31 cellular contexts compared by ENCODE assay signal in genomic region chr4:176755624-176756023, GRCh38. TPM values are rescaled to one million over a fixed set of nuclear protein-coding genes. Genes with fewer than 3 reads are reported as not detected.
"Had no signal": no experiment of that assay in that cellular context is flagged by ENCODE, and none has a peak within 500 bp of the region (broad histone marks: within the 10 kb centered on the region; RNA-seq: fewer than 3 reads in every experiment).

No MANE protein-coding gene starts in this region.

- H3K4me1 Mint-ChIP-seq: activated CD4-positive, alpha-beta T cell treated with anti-CD3 and anti-CD28 coated beads for 36 hours; activated naive CD8-positive, alpha-beta T cell treated with anti-CD3 and anti-CD28 coated beads for 36 hours; nephron progenitor cell; stimulated activated effector memory CD8-positive, alpha-beta T cell treated with anti-CD3 and anti-CD28 coated beads, Interleukin-12 subunit alpha, Interleukin-12 subunit beta, amount 100 ng/mL, for 72 hours; stimulated activated naive CD8-positive, alpha-beta T cell treated with anti-CD3 and anti-CD28 coated beads, Interleukin-15, amount 100 ng/mL, for 72 hours had no signal

- H3K4me1 ChIP-seq: ascending aorta, esophagus squamous epithelium, gastroesophageal sphincter, uterus had no signal

- ATAC-seq: activated CD4-positive, alpha-beta T cell treated with anti-CD3 and anti-CD28 coated beads for 36 hours; activated T-cell treated with anti-CD3 and anti-CD28 coated beads, Interleukin-2, amount 50 U/mL, for 72 hours; effector memory CD8-positive, alpha-beta T cell; gastroesophageal sphincter; left colon; sciatic nerve; stimulated activated effector memory CD8-positive, alpha-beta T cell treated with anti-CD3 and anti-CD28 coated beads, Interleukin-12 subunit alpha, Interleukin-12 subunit beta, amount 100 ng/mL, for 72 hours; stimulated activated naive CD8-positive, alpha-beta T cell treated with anti-CD3 and anti-CD28 coated beads, Interleukin-15, amount 100 ng/mL, for 72 hours had no signal

- H3K9me3 ChIP-seq: adrenal gland, ascending aorta, esophagus squamous epithelium, gastroesophageal sphincter, neutrophil, ovary, uterus had no signal

- H3K27ac ChIP-seq: adrenal gland, ascending aorta, coronary artery, dorsolateral prefrontal cortex, esophagus squamous epithelium, gastroesophageal sphincter, neutrophil, ovary, uterus had no signal

- H3K9me3 Mint-ChIP-seq: activated naive CD8-positive, alpha-beta T cell treated with anti-CD3 and anti-CD28 coated beads for 36 hours; activated T-cell treated with anti-CD3 and anti-CD28 coated beads, Interleukin-2, amount 50 U/mL, for 72 hours; brain; nephron progenitor cell; stimulated activated effector memory CD8-positive, alpha-beta T cell treated with anti-CD3 and anti-CD28 coated beads, Interleukin-12 subunit alpha, Interleukin-12 subunit beta, amount 100 ng/mL, for 72 hours; stimulated activated naive CD8-positive, alpha-beta T cell treated with anti-CD3 and anti-CD28 coated beads, Interleukin-15, amount 100 ng/mL, for 72 hours; type B pancreatic cell had no signal

- H3K27me3 Mint-ChIP-seq: activated CD4-positive, alpha-beta T cell treated with anti-CD3 and anti-CD28 coated beads for 36 hours; activated naive CD8-positive, alpha-beta T cell treated with anti-CD3 and anti-CD28 coated beads for 36 hours; brain; effector memory CD8-positive, alpha-beta T cell; progenitor cell of endocrine pancreas; stimulated activated naive CD8-positive, alpha-beta T cell treated with anti-CD3 and anti-CD28 coated beads, Interleukin-15, amount 100 ng/mL, for 72 hours; type B pancreatic cell had no signal

- H3K36me3 Mint-ChIP-seq: activated naive CD8-positive, alpha-beta T cell treated with anti-CD3 and anti-CD28 coated beads for 36 hours; brain; stimulated activated effector memory CD8-positive, alpha-beta T cell treated with anti-CD3 and anti-CD28 coated beads, Interleukin-12 subunit alpha, Interleukin-12 subunit beta, amount 100 ng/mL, for 72 hours; type B pancreatic cell had no signal

- H3K27me3 ChIP-seq: adrenal gland, ascending aorta, dorsolateral prefrontal cortex, esophagus squamous epithelium, gastroesophageal sphincter, neutrophil, ovary, uterus had no signal

- H3K36me3 ChIP-seq: adrenal gland, ascending aorta, esophagus squamous epithelium, gastroesophageal sphincter, neutrophil, ovary, uterus had no signal

- DNase-seq: activated CD4-positive, alpha-beta T cell treated with anti-CD3 and anti-CD28 coated beads for 36 hours; activated CD4-positive, CD25-positive, alpha-beta regulatory T cell; activated naive CD4-positive, alpha-beta T cell treated with Interleukin-2 at 50 U/mL for 16 hours; activated naive CD8-positive, alpha-beta T cell treated with anti-CD3 and anti-CD28 coated beads for 36 hours; activated T-cell treated with anti-CD3 and anti-CD28 coated beads for 4 hours; activated T-cell treated with anti-CD3 and anti-CD28 coated beads, Interleukin-2, amount 50 U/mL, for 72 hours; adrenal gland; dorsolateral prefrontal cortex; effector memory CD8-positive, alpha-beta T cell; esophagus squamous epithelium; hippocampal formation; kidney; left colon; mammary epithelial cell; nephron progenitor cell; ovary; retina; small intestine; stimulated activated CD4-positive, alpha-beta T cell treated with anti-CD3 and anti-CD28 coated beads, Interleukin-4, amount 100 ng/mL, for 24 hours; stimulated activated naive CD8-positive, alpha-beta T cell treated with anti-CD3 and anti-CD28 coated beads, Interleukin-15, amount 100 ng/mL, for 72 hours; substantia nigra; uterus had no signal

- H3K27ac Mint-ChIP-seq: activated CD4-positive, alpha-beta T cell treated with anti-CD3 and anti-CD28 coated beads for 36 hours; activated naive CD8-positive, alpha-beta T cell treated with anti-CD3 and anti-CD28 coated beads for 36 hours; activated T-cell treated with anti-CD3 and anti-CD28 coated beads, Interleukin-2, amount 50 U/mL, for 72 hours; brain; effector memory CD8-positive, alpha-beta T cell; nephron progenitor cell; progenitor cell of endocrine pancreas; stimulated activated effector memory CD8-positive, alpha-beta T cell treated with anti-CD3 and anti-CD28 coated beads, Interleukin-12 subunit alpha, Interleukin-12 subunit beta, amount 100 ng/mL, for 72 hours; stimulated activated naive CD8-positive, alpha-beta T cell treated with anti-CD3 and anti-CD28 coated beads, Interleukin-15, amount 100 ng/mL, for 72 hours; type B pancreatic cell had no signal

- H3K4me3 ChIP-seq: adrenal gland, ascending aorta, coronary artery, dorsolateral prefrontal cortex, esophagus squamous epithelium, gastroesophageal sphincter, ovary, uterus had no signal

- H3K4me3 Mint-ChIP-seq: activated CD4-positive, alpha-beta T cell treated with anti-CD3 and anti-CD28 coated beads for 36 hours; activated naive CD8-positive, alpha-beta T cell treated with anti-CD3 and anti-CD28 coated beads for 36 hours; activated T-cell treated with anti-CD3 and anti-CD28 coated beads, Interleukin-2, amount 50 U/mL, for 72 hours; brain; effector memory CD8-positive, alpha-beta T cell; nephron progenitor cell; stimulated activated effector memory CD8-positive, alpha-beta T cell treated with anti-CD3 and anti-CD28 coated beads, Interleukin-12 subunit alpha, Interleukin-12 subunit beta, amount 100 ng/mL, for 72 hours; stimulated activated naive CD8-positive, alpha-beta T cell treated with anti-CD3 and anti-CD28 coated beads, Interleukin-15, amount 100 ng/mL, for 72 hours; type B pancreatic cell had no signal

RNA-seq across cellular contexts. Expression of gene VEGFC, which starts 37.1 kb away (rescaled TPM):
- total RNA-seq: activated CD4-positive, alpha-beta T cell treated with anti-CD3 and anti-CD28 coated beads for 36 hours; activated naive CD8-positive, alpha-beta T cell treated with anti-CD3 and anti-CD28 coated beads for 36 hours; activated T-cell treated with anti-CD3 and anti-CD28 coated beads, Interleukin-2, amount 50 U/mL, for 72 hours had no signal
